ENCODE assay signal across 7 cellular contexts in genomic region chr3:173411288-173412064, GRCh38. TPM values are rescaled to one million over a fixed set of nuclear protein-coding genes. Genes with fewer than 3 reads are reported as not detected.
A peak's percentile ranks its signal among the peaks of the same experiment; 100 is the strongest.
DNase-seq lines count a peak whose midpoint lies in the region; ATAC-seq, FAIRE-seq and TF ChIP-seq lines count a peak whose summit lies in the region.

No MANE protein-coding gene starts in this region.

- no peak for FAIRE-seq in bronchial epithelial cell (lab: Jason Lieb, UNC)

- H3K27me3 ChIP-seq in bronchial epithelial cell (ENCODE audit: control insufficient read depth, insufficient read depth, low read length) (no peaks in the 10 kb centered on the region), H7 (ENCODE audit: control insufficient read depth, insufficient read depth, low read length) (no peaks in the 10 kb centered on the region)

- no peak for ATAC-seq in HG03139 (IDR thresholded peaks at IDR 0.05; ENCODE audit: unreplicated experiment)

- TF ChIP-seq CTCF in GM12872 (IDR thresholded peaks at IDR 0.05; ENCODE audit: insufficient read depth, low read depth, low read length) (0 out of 3 replicates have a peak, but pooled peaks have one; percentile 11), bronchial epithelial cell (IDR thresholded peaks at IDR 0.05; ENCODE audit: insufficient read depth, low read length, severe bottlenecking) (peak; percentile 33)

- no peak overlapping the region for H3K4me3 ChIP-seq in bronchial epithelial cell (ENCODE audit: low read depth, low read length)
- no peak overlapping the region for H3K4me3 ChIP-seq in H7 (ENCODE audit: insufficient read depth, low read depth, low read length)

- DNase-seq in NCI-H1436 treated with DMSO at 0.1 percent for 48 hours (lab: John Stamatoyannopoulos, UW) (peak; percentile 29), bronchial epithelial cell (ENCODE audit: low read depth) (peak; percentile 38), lung microvascular endothelial cell (ENCODE audit: low read depth in 2 of 2) (peak; percentile 51 to 72), H7 (no peak), NCI-H1048 (lab: John Stamatoyannopoulos, UW) (no peak)

- H3K36me3 ChIP-seq in bronchial epithelial cell (ENCODE audit: control insufficient read depth, insufficient read depth, low read length) (no peaks in the 10 kb centered on the region), H7 (replicated peaks; ENCODE audit: control insufficient read depth, insufficient read depth, low read length) (no peaks in the 10 kb centered on the region)

RNA-seq across cellular contexts. Expression of gene NLGN1, which starts 13.9 kb away (rescaled TPM):
- total RNA-seq in bronchial epithelial cell (under 0.01 and 0.13 TPM in 2 replicates), lung microvascular endothelial cell (0.20 and 0.65 TPM in 2 replicates)
- 7.1 and 8.8 TPM in 2 replicates for total RNA-seq in H7 (2014; rRNA removed; shearing (Covaris generic))

Comparison
In these comparisons a context has a peak if more than half of its experiments do, and no peak if none do; other contexts are left out.
1. DNase-seq: peak in NCI-H1436 treated with DMSO at 0.1 percent for 48 hours (single experiment), bronchial epithelial cell (single experiment) and lung microvascular endothelial cell (2 of 2); none in H7 (single experiment) and NCI-H1048 (single experiment).